18 cellular contexts compared by ENCODE assay signal in the genomic region with DNA sequence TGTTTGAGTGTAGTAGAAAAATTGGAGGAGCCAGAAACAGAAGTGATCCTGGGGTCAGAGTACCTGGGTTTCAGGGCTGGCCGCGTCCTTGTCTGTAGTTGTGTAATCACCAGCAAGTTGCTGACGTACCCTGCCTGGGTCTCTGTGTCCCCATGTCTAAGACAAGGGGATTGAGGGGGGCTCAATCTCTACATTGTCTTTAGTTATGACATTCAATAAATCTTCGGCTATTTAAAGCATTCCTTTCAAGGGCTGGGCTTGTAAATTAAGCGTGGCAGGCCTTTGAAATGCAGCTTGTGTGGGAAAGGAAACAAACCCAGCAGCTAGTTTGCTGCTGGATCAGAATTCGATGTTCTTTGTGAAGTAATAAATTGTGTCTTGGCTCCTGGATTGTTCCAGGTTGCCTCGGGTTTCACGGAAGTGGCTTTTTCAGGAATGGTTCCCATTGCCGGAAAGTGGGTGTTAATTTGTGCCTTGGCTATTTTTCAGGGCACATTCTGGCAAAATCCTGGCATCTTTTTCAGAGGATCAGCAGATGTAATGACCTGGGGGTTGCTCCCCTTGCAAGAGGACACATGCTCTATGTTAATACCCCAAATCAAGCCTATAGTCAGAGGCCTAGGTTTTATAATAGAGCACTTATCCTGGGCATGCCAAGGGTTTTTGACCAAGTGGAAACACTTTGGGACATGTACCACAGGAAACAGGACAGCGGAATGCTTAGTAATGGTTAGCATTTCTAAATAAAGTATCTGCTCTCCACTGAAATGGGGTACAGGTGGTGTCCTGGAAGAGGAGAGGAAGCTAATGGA.
DNase-seq lines count a peak whose midpoint lies in the region; ATAC-seq and TF ChIP-seq lines count a peak whose summit lies in the region.
"Had no signal": no experiment of that assay in that cellular context is flagged by ENCODE, and none has a peak within 500 bp of the region (broad histone marks: within the 10 kb centered on the region; RNA-seq: fewer than 3 reads in every experiment).

No MANE protein-coding gene starts in this region.

- H3K9me3 ChIP-seq in mammary epithelial cell (replicated peaks; ENCODE audit: insufficient read depth, low read length) = no peaks in the 10 kb centered on the region
- H3K9me3 ChIP-seq in left lung = no peaks in the 10 kb centered on the region
- no peaks in the 10 kb centered on the region for H3K9me3 ChIP-seq in stomach
- no peaks in the 10 kb centered on the region for H3K9me3 ChIP-seq in colonic mucosa
- H3K9me3 ChIP-seq: neutrophil, sigmoid colon, thoracic aorta had no signal

- TF ChIP-seq CTCF in mammary epithelial cell (conservative IDR thresholded peaks at IDR 0.05 in 1 of 2, IDR thresholded peaks at IDR 0.05 in 1 of 2; ENCODE audit: extremely low read depth in 1 of 2, insufficient read depth in 1 of 2, low read depth in 1 of 2, low read length in 2 of 2) (no peak), left lung (IDR thresholded peaks at IDR 0.05) (no peak), stomach (IDR thresholded peaks at IDR 0.05) (no peak), colonic mucosa (IDR thresholded peaks at IDR 0.05) (no peak)

- peak overlapping the region; percentile 22 for H3K4me2 ChIP-seq in mammary epithelial cell (ENCODE audit: insufficient read depth, low read depth, low read length)

- no peak for TF ChIP-seq POLR2A in stomach (IDR thresholded peaks at IDR 0.05)

- no peaks in the 10 kb centered on the region for H3K79me2 ChIP-seq in mammary epithelial cell (ENCODE audit: insufficient read depth, low read length)

- DNase-seq in mammary epithelial cell (no peak), left lung (no peak), stomach (no peak), colonic mucosa (no peak), A172 (ENCODE audit: low spot score) (no peak), dedifferentiated amniotic fluid mesenchymal stem cell (ENCODE audit: extremely low spot score) (no peak)
- DNase-seq in stimulated activated CD4-positive, alpha-beta T cell treated with anti-CD3 and anti-CD28 coated beads, Interleukin-4, amount 100 ng/mL, for 24 hours = no peak
- DNase-seq: activated CD4-positive, alpha-beta T cell treated with anti-CD3 and anti-CD28 coated beads for 1 hour; activated effector memory CD4-positive, alpha-beta T cell treated with anti-CD3 and anti-CD28 coated beads, Interleukin-2, amount 50 U/mL, for 16 hours; AML-193; amniotic stem cell; COR-L47; NCI-H2029; NCI-H510A; sigmoid colon had no signal

- no peaks in the 10 kb centered on the region for H3K36me3 ChIP-seq in mammary epithelial cell (ENCODE audit: insufficient read depth, low read length)
- H3K36me3 ChIP-seq in left lung = no peaks in the 10 kb centered on the region
- H3K36me3 ChIP-seq in stomach = no peaks in the 10 kb centered on the region
- H3K36me3 ChIP-seq in colonic mucosa = no peaks in the 10 kb centered on the region
- H3K36me3 ChIP-seq: neutrophil, sigmoid colon, thoracic aorta had no signal

- peak overlapping the region; percentile 36 for H2AFZ ChIP-seq in mammary epithelial cell (ENCODE audit: low read depth, low read length)

- ATAC-seq in left lung = peak; percentile 64

- no peaks in the 10 kb centered on the region for H4K20me1 ChIP-seq in mammary epithelial cell (ENCODE audit: insufficient read depth, low read length)

- BruUV-seq in mammary epithelial cell (replicated peaks; lab: Mats Ljungman, UMichigan) = no TSS peak

- CTCF ChIA-PET in mammary epithelial cell (lab: Charles Lee; ENCODE audit: low non-redundant PET) = no interaction called here

- 22% methylated on average over 10 of the region's 10 CpGs for WGBS in mammary epithelial cell (ENCODE audit: low coverage, missing lambda C conversion rate)
- WGBS in stomach, 5 donors = 39 to 63% (median 48%) methylated on average over 10 of the region's 10 CpGs

- TF ChIP-seq EP300 in Ishikawa (IDR thresholded peaks at IDR 0.05; ENCODE audit: borderline replicate concordance) = peak; percentile 82; the same call in 1 of the 2 replicates
- no peak for TF ChIP-seq EP300 in stomach (IDR thresholded peaks at IDR 0.05)

- dilution Hi-C loops in mammary epithelial cell (cut with HindIII; ENCODE audit: low sequenced_read_pairs) = no loop called here

- H3K9ac ChIP-seq in mammary epithelial cell (ENCODE audit: insufficient read depth, low read length) (no peak overlapping the region), colonic mucosa (ENCODE audit: low read depth in 2 of 2, low read length in 2 of 2) (no peak overlapping the region)

- H3K4me3 ChIP-seq in mammary epithelial cell (replicated peaks in 1 of 3; ENCODE audit: insufficient read depth in 1 of 3, low read depth in 2 of 3, low read length in 3 of 3) (no peak overlapping the region), left lung (no peak overlapping the region), stomach (no peak overlapping the region), colonic mucosa (no peak overlapping the region)
- H3K4me3 ChIP-seq: sigmoid colon, thoracic aorta had no signal

- in situ Hi-C loops in mammary epithelial cell (cut with MboI; ENCODE audit: low sequenced_read_pairs in 2 of 2) = no loop called here

- H3K27me3 ChIP-seq in mammary epithelial cell (ENCODE audit: insufficient read depth, low read length) = no peaks in the 10 kb centered on the region
- H3K27me3 ChIP-seq in left lung = no peaks in the 10 kb centered on the region
- H3K27me3 ChIP-seq in stomach = no peaks in the 10 kb centered on the region
- no peaks in the 10 kb centered on the region for H3K27me3 ChIP-seq in colonic mucosa
- H3K27me3 ChIP-seq: sigmoid colon had no signal

- H3K4me1 ChIP-seq in mammary epithelial cell (ENCODE audit: insufficient read depth, low read length) (peaks cover 18% of the 10 kb centered on the region), left lung (no peaks in the 10 kb centered on the region), stomach (peaks cover 12 to 32% (median 18%) of the 10 kb centered on the region in 4 donors), colonic mucosa (no peaks in the 10 kb centered on the region)
- H3K4me1 ChIP-seq: sigmoid colon had no signal

- intact Hi-C loops in mammary epithelial cell (cut with micrococcal nuclease) (no loop called here), left lung (cut with DNase I) (no loop called here), stomach (cut with DNase I; ENCODE audit: low total_unique reads) (no loop called here), colonic mucosa (cut with DNase I) (no loop called here)

- H3K27ac ChIP-seq in mammary epithelial cell (ENCODE audit: insufficient read depth, low read depth, low read length) (no peak overlapping the region), left lung (peak overlapping the region in 1 of 2 donors; percentile 9), stomach (peak overlapping the region; percentile 4 to 76 (median 26)), colonic mucosa (no peak overlapping the region)
- H3K27ac ChIP-seq: neutrophil, sigmoid colon had no signal

- TF ChIP-seq RAD21 in Ishikawa (IDR thresholded peaks at IDR 0.05; ENCODE audit: low read depth) = no peak

TF ChIP-seq in Ishikawa, 13 proteins besides CTCF, POLR2A, EP300 and RAD21:
- TF ChIP-seq TEAD4 (IDR thresholded peaks at IDR 0.05) = peak; percentile 44; the same call in 1 of the 2 replicates
- TF ChIP-seq FOXM1 (IDR thresholded peaks at IDR 0.05; ENCODE audit: borderline replicate concordance, low read depth) = peak; percentile 79
- peak; percentile 56 for TF ChIP-seq NFIC (IDR thresholded peaks at IDR 0.05)
- TF ChIP-seq EGR1 (IDR thresholded peaks at IDR 0.05) = no peak
- peak; percentile 81 for TF ChIP-seq CEBPB (IDR thresholded peaks at IDR 0.05)
- peak; percentile 75 for TF ChIP-seq TCF12 (IDR thresholded peaks at IDR 0.05; ENCODE audit: low read depth)
- TF ChIP-seq, protein P1, sequence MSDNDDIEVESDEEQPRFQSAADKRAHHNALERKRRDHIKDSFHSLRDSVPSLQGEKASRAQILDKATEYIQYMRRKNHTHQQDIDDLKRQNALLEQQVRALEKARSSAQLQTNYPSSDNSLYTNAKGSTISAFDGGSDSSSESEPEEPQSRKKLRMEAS (IDR thresholded peaks at IDR 0.05) = no peak
- no peak for TF ChIP-seq YY1 (IDR thresholded peaks at IDR 0.05; ENCODE audit: low read depth)
- TF ChIP-seq TAF1 (IDR thresholded peaks at IDR 0.05; ENCODE audit: low read depth) = no peak
- TF ChIP-seq, protein P2, sequence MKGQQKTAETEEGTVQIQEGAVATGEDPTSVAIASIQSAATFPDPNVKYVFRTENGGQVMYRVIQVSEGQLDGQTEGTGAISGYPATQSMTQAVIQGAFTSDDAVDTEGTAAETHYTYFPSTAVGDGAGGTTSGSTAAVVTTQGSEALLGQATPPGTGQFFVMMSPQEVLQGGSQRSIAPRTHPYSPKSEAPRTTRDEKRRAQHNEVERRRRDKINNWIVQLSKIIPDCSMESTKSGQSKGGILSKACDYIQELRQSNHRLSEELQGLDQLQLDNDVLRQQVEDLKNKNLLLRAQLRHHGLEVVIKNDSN (IDR thresholded peaks at IDR 0.05) = no peak
- TF ChIP-seq, protein P3, sequence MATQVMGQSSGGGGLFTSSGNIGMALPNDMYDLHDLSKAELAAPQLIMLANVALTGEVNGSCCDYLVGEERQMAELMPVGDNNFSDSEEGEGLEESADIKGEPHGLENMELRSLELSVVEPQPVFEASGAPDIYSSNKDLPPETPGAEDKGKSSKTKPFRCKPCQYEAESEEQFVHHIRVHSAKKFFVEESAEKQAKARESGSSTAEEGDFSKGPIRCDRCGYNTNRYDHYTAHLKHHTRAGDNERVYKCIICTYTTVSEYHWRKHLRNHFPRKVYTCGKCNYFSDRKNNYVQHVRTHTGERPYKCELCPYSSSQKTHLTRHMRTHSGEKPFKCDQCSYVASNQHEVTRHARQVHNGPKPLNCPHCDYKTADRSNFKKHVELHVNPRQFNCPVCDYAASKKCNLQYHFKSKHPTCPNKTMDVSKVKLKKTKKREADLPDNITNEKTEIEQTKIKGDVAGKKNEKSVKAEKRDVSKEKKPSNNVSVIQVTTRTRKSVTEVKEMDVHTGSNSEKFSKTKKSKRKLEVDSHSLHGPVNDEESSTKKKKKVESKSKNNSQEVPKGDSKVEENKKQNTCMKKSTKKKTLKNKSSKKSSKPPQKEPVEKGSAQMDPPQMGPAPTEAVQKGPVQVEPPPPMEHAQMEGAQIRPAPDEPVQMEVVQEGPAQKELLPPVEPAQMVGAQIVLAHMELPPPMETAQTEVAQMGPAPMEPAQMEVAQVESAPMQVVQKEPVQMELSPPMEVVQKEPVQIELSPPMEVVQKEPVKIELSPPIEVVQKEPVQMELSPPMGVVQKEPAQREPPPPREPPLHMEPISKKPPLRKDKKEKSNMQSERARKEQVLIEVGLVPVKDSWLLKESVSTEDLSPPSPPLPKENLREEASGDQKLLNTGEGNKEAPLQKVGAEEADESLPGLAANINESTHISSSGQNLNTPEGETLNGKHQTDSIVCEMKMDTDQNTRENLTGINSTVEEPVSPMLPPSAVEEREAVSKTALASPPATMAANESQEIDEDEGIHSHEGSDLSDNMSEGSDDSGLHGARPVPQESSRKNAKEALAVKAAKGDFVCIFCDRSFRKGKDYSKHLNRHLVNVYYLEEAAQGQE (IDR thresholded peaks at IDR 0.05; ENCODE audit: low read depth) = no peak
- no peak for TF ChIP-seq ZBTB7A (IDR thresholded peaks at IDR 0.05; ENCODE audit: low read depth)
- TF ChIP-seq CREB1 (IDR thresholded peaks at IDR 0.05; ENCODE audit: low read depth) = no peak

Comparison
In these comparisons a context has a peak if more than half of its experiments do, and no peak if none do; other contexts are left out.
1. H3K27ac ChIP-seq: peak in stomach (5 of 5); none in mammary epithelial cell (single experiment) and colonic mucosa (single experiment).